1 cellular context compared by ENCODE assay signal in the genomic region with DNA sequence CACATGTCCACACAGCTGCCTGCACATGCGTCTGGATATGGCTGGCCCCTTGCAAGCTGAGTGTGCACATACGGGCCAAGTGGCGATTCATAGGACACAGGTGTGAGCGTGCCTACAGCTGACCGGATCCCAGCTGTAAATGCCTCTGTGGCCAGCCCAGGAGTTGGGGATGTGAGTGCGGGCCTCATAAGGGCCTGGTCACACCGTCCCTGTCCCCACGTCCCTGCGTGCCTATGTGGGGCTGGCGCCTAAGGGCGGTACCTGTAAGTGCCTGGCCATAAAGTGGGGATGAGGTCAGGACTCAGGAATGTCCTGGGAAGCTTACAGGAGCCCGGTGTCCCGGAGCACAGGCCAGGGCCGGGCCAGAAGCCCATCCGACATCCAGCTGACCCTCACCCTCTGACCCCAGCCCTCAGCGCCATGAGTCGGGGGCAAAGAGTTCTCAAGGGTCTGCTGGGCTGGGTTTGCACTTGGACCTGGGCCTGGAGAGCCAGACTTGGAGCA.
A peak's percentile ranks its signal among the peaks of the same experiment; 100 is the strongest.
TF ChIP-seq lines count a peak whose summit lies in the region.

No MANE protein-coding gene starts in this region.

TF ChIP-seq in H1, 55 proteins besides CTCF, POLR2A, EP300 and RAD21:
- 0 out of 2 replicates have a peak, but pooled peaks have one; percentile 20 for TF ChIP-seq POLR2AphosphoS5 (IDR thresholded peaks at IDR 0.05; ENCODE audit: low read depth, low read length)
- TF ChIP-seq CREB1 (IDR thresholded peaks at IDR 0.05) = no peak
TF ChIP-seq in H1: peak in this region for 1.
